ENCODE assay signal across 14 cellular contexts in the genomic region with DNA sequence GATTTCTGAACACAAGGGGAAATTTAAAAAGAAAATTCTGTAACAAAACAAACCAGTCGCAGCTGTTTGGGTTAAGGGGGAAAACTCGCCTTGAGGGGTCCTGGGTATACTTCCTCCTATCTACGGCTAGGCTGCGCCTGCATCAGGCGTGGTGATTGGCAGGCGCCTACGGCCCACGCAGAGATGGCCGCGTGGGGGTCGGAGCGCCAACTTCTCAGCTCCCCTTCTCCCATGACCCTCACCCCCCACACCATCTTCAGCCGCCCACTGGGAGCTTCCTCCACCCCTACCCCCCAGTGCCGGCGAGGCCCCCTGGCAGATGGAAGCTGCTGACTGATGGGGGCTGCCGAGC.
DNase-seq lines count a peak whose midpoint lies in the region; ATAC-seq lines count a peak whose summit lies in the region.
"Had no signal": no experiment of that assay in that cellular context is flagged by ENCODE, and none has a peak within 500 bp of the region (broad histone marks: within the 10 kb centered on the region; RNA-seq: fewer than 3 reads in every experiment).

No MANE protein-coding gene starts in this region.

- H3K4me1 Mint-ChIP-seq in stimulated activated naive CD8-positive, alpha-beta T cell treated with anti-CD3 and anti-CD28 coated beads, Interleukin-15, amount 100 ng/mL, for 72 hours = peaks cover 38% of the 10 kb centered on the region

- no peak for ATAC-seq in stimulated activated naive CD8-positive, alpha-beta T cell treated with anti-CD3 and anti-CD28 coated beads, Interleukin-15, amount 100 ng/mL, for 72 hours
- no peak for ATAC-seq in HG03571 (IDR thresholded peaks at IDR 0.05; ENCODE audit: unreplicated experiment)

- peak overlapping the region; percentile 54 to 83 for H3K4me3 Mint-ChIP-seq in stimulated activated naive CD8-positive, alpha-beta T cell treated with anti-CD3 and anti-CD28 coated beads, Interleukin-15, amount 100 ng/mL, for 72 hours
- H3K4me3 Mint-ChIP-seq: CD4-positive, alpha-beta T cell had no signal

- H3K27me3 ChIP-seq in HUES48 (ENCODE audit: control insufficient read depth, insufficient read depth, low read length) (peaks cover 78% of the 10 kb centered on the region), adipocyte (replicated peaks; ENCODE audit: control insufficient read depth, insufficient read depth, low read length) (no peaks in the 10 kb centered on the region), iPS-20b (ENCODE audit: insufficient read depth, low read length) (peaks cover 81% of the 10 kb centered on the region)
- H3K27me3 ChIP-seq: MG63 had no signal

- H3K27me3 Mint-ChIP-seq in stimulated activated naive CD8-positive, alpha-beta T cell treated with anti-CD3 and anti-CD28 coated beads, Interleukin-15, amount 100 ng/mL, for 72 hours = peaks cover 74% of the 10 kb centered on the region

- H3K36me3 ChIP-seq in HUES48 (ENCODE audit: control insufficient read depth, insufficient read depth, low read length) (no peaks in the 10 kb centered on the region), adipocyte (ENCODE audit: control insufficient read depth, insufficient read depth, low read length, severe bottlenecking) (peaks cover 8% of the 10 kb centered on the region), iPS-20b (ENCODE audit: insufficient read depth, low read depth, low read length) (no peaks in the 10 kb centered on the region)
- H3K36me3 ChIP-seq: HAP-1, MG63 had no signal

- no peak for DNase-seq in adipocyte (ENCODE audit: low read depth)
- DNase-seq in stimulated activated naive CD8-positive, alpha-beta T cell treated with anti-CD3 and anti-CD28 coated beads, Interleukin-15, amount 100 ng/mL, for 72 hours = no peak
- DNase-seq in NCI-H2081 (lab: John Stamatoyannopoulos, UW) = no peak
- no peak for DNase-seq in NCI-H748 treated with DMSO at 0.1 percent for 48 hours (lab: John Stamatoyannopoulos, UW)
- DNase-seq: body of pancreas; CD4-positive, alpha-beta T cell; erythroblast; MG63; NCI-H2227 treated with DMSO at 0.1 percent for 48 hours; T-cell had no signal

- no peak overlapping the region; the same call in 1 of the 2 replicates for H3K9ac ChIP-seq in HUES48 (ENCODE audit: low read depth, low read length)
- H3K9ac ChIP-seq in adipocyte (ENCODE audit: low read length) = peak overlapping the region; percentile 83
- no peak overlapping the region for H3K9ac ChIP-seq in iPS-20b (ENCODE audit: low read depth, low read length)

- H3K4me3 ChIP-seq in HUES48 (ENCODE audit: low read depth, low read length) (peak overlapping the region; percentile 59), adipocyte (ENCODE audit: low read length) (no peak overlapping the region), iPS-20b (ENCODE audit: low read length) (peak overlapping the region; percentile 49; the same call in 1 of the 2 replicates)
- H3K4me3 ChIP-seq: body of pancreas, HAP-1, MG63 had no signal

- H3K27ac ChIP-seq in HUES48 (ENCODE audit: low read depth, low read length) (no peak overlapping the region), iPS-20b (ENCODE audit: low read length) (no peak overlapping the region)
- H3K27ac ChIP-seq: body of pancreas had no signal

- H3K4me1 ChIP-seq in HUES48 (ENCODE audit: control insufficient read depth, insufficient read depth, low read length) (peaks cover 45% of the 10 kb centered on the region), adipocyte (ENCODE audit: control insufficient read depth, insufficient read depth, low read length) (peaks cover 11% of the 10 kb centered on the region), iPS-20b (ENCODE audit: insufficient read depth, low read length) (peaks cover 21% of the 10 kb centered on the region; the same call in 1 of the 2 replicates)

- H3K9me3 ChIP-seq in HUES48 (ENCODE audit: control insufficient read depth, insufficient read depth, low read length) = no peaks in the 10 kb centered on the region
- no peaks in the 10 kb centered on the region for H3K9me3 ChIP-seq in adipocyte (ENCODE audit: control insufficient read depth, low read length)
- H3K9me3 ChIP-seq in iPS-20b (ENCODE audit: insufficient read depth, low read depth, low read length) = no peaks in the 10 kb centered on the region
- H3K9me3 ChIP-seq: body of pancreas, HAP-1, MG63 had no signal

- H3K27ac Mint-ChIP-seq in stimulated activated naive CD8-positive, alpha-beta T cell treated with anti-CD3 and anti-CD28 coated beads, Interleukin-15, amount 100 ng/mL, for 72 hours = no peak overlapping the region
- H3K27ac Mint-ChIP-seq: CD4-positive, alpha-beta T cell; T-cell had no signal

- H3K9me3 Mint-ChIP-seq in stimulated activated naive CD8-positive, alpha-beta T cell treated with anti-CD3 and anti-CD28 coated beads, Interleukin-15, amount 100 ng/mL, for 72 hours = no peaks in the 10 kb centered on the region
- H3K9me3 Mint-ChIP-seq: CD4-positive, alpha-beta T cell; T-cell had no signal
